Comparison of ENCODE assay signal across 8 cellular contexts in genomic region chr2:41400057-41400665, GRCh38.
DNase-seq lines count a peak whose midpoint lies in the region; ATAC-seq and TF ChIP-seq lines count a peak whose summit lies in the region.

No MANE protein-coding gene starts in this region.

- no peaks in the 10 kb centered on the region for H3K9me3 ChIP-seq in CD4-positive, alpha-beta T cell (ENCODE audit: control insufficient read depth, low read length)

- CTCF ChIA-PET in CD4-positive, alpha-beta T cell (lab: Charles Lee): no interaction called here

- peak; percentile 31 for TF ChIP-seq CTCF in cardiac fibroblast (IDR thresholded peaks at IDR 0.05; ENCODE audit: low read depth, low read length)
- no peak for TF ChIP-seq CTCF in CD4-positive, alpha-beta T cell (IDR thresholded peaks at IDR 0.05)

- H3K27ac Mint-ChIP-seq in CD4-positive, alpha-beta T cell: no peak overlapping the region

- no peak overlapping the region for H3K4me3 Mint-ChIP-seq in CD4-positive, alpha-beta T cell

- no peak for ATAC-seq in CD4-positive, alpha-beta T cell (ENCODE audit: poor library complexity)

- H3K27ac ChIP-seq in CD4-positive, alpha-beta T cell (ENCODE audit: low read depth, low read length): no peak overlapping the region

- no peaks in the 10 kb centered on the region for H3K4me1 Mint-ChIP-seq in CD4-positive, alpha-beta T cell (ENCODE audit: low read depth)

- no peaks in the 10 kb centered on the region for H3K27me3 ChIP-seq in CD4-positive, alpha-beta T cell (ENCODE audit: control insufficient read depth, insufficient read depth, low read length)

- intact Hi-C loops in CD4-positive, alpha-beta T cell (cut with DNase I, micrococcal nuclease): no loop called here

- POLR2A ChIA-PET in CD4-positive, alpha-beta T cell (lab: Charles Lee): no interaction called here

- H3K36me3 Mint-ChIP-seq in CD4-positive, alpha-beta T cell (ENCODE audit: low read depth): no peaks in the 10 kb centered on the region

- no peaks in the 10 kb centered on the region for H3K9me3 Mint-ChIP-seq in CD4-positive, alpha-beta T cell

- no peak overlapping the region for H3K4me3 ChIP-seq in cardiac fibroblast (replicated peaks in 1 of 2; ENCODE audit: low read depth in 2 of 2, low read length in 2 of 2)

- no peaks in the 10 kb centered on the region for H3K27me3 Mint-ChIP-seq in CD4-positive, alpha-beta T cell

- DNase-seq in activated CD4-positive, alpha-beta T cell treated with anti-CD3 and anti-CD28 coated beads for 48 hours: peak; percentile 4
- DNase-seq in activated CD4-positive, alpha-beta T cell treated with anti-CD3 and anti-CD28 coated beads, Interleukin-2, amount 50 U/mL, for 1 hour: no peak
- peak; percentile 72 for DNase-seq in NCI-H1694 treated with DMSO at 0.1 percent for 48 hours (lab: John Stamatoyannopoulos, UW)
- DNase-seq in cardiac fibroblast (ENCODE audit: low read depth in 2 of 2): peak; percentile 19 to 36
- peak; percentile 26 for DNase-seq in retina
- no peak for DNase-seq in CD4-positive, alpha-beta T cell
- DNase-seq in COLO668 (lab: John Stamatoyannopoulos, UW; ENCODE audit: unreplicated experiment): no peak
- DNase-seq in ecto neural progenitor cell (ENCODE audit: low spot score): no peak

Comparison
In these comparisons a context has a peak if more than half of its experiments do, and no peak if none do; other contexts are left out.
1. DNase-seq: peak in activated CD4-positive, alpha-beta T cell treated with anti-CD3 and anti-CD28 coated beads for 48 hours (single experiment), NCI-H1694 treated with DMSO at 0.1 percent for 48 hours (single experiment), cardiac fibroblast (2 of 2) and retina (single experiment); none in activated CD4-positive, alpha-beta T cell treated with anti-CD3 and anti-CD28 coated beads, Interleukin-2, amount 50 U/mL, for 1 hour (single experiment), CD4-positive, alpha-beta T cell (0 of 10), COLO668 (single experiment) and ecto neural progenitor cell (single experiment).